In genomic region chr6:97639702-97640101, GRCh38 we compare ENCODE assay signal across 8 cellular contexts.
"Had no signal": no experiment of that assay in that cellular context is flagged by ENCODE, and none has a peak within 500 bp of the region (broad histone marks: within the 10 kb centered on the region; RNA-seq: fewer than 3 reads in every experiment).

No MANE protein-coding gene starts in this region.

- H3K4me2 ChIP-seq: KMS-11 had no signal

- DNase-seq: IMR-90, KBM-7, KG1 had no signal

- H3K4me3 ChIP-seq: K562 had no signal

- H3K9ac ChIP-seq: KMS-11 had no signal

- H3K27ac ChIP-seq: HL-60, KMS-11 had no signal

- FAIRE-seq: HepG2, HTR-8/SVneo, K562 had no signal
